Comparison of ENCODE assay signal across 8 cellular contexts in genomic region chr11:62573592-62574362, GRCh38. TPM values are rescaled to one million over a fixed set of nuclear protein-coding genes. Genes with fewer than 3 reads are reported as not detected.
DNase-seq lines count a peak whose midpoint lies in the region; ATAC-seq and TF ChIP-seq lines count a peak whose summit lies in the region.

Gene EEF1G, minus strand, starts transcription at chr11:62573891. Its CDS starts 49 bp downstream, at chr11:62573842.

- no peaks in the 10 kb centered on the region for H3K27me3 ChIP-seq in liver (ENCODE audit: control insufficient read depth in 4 of 4, insufficient read depth in 4 of 4, low read length in 3 of 4)

- H3K36me3 ChIP-seq in liver (ENCODE audit: control insufficient read depth in 4 of 4, insufficient read depth in 3 of 4, low read depth in 1 of 4, low read length in 3 of 4) = peaks cover 6 to 39% (median 29%) of the 10 kb centered on the region in 4 donors

- H3K4me3 ChIP-seq in liver (ENCODE audit: low read depth in 1 of 3, low read length in 3 of 3) = peak within 1 kb of the TSS; percentile 80 to 89 (median 82)

- TF ChIP-seq CTCF in C4-2B (conservative IDR thresholded peaks at IDR 0.05) (no peak), liver (IDR thresholded peaks at IDR 0.05; ENCODE audit: low read depth, low read length, missing input control) (no peak)

- H3K9me3 ChIP-seq in liver (ENCODE audit: control insufficient read depth in 4 of 4, low read length in 3 of 4) = no peaks in the 10 kb centered on the region

- peaks cover 6 to 33% (median 23%) of the 10 kb centered on the region in 4 donors for H3K4me1 ChIP-seq in liver (ENCODE audit: control insufficient read depth in 4 of 4, insufficient read depth in 4 of 4, low read length in 3 of 4)

- DNase-seq in NCI-H774 (lab: John Stamatoyannopoulos, UW) (peak; percentile 99), dermis blood vessel endothelial cell (peak; percentile 100)
- DNase-seq in activated CD4-positive, alpha-beta T cell treated with anti-CD3 and anti-CD28 coated beads, Interleukin-2, amount 50 U/mL, for 4 hours = peak; percentile 97
- DNase-seq in stimulated activated CD4-positive, alpha-beta T cell treated with anti-CD3 and anti-CD28 coated beads, Interleukin-4, amount 100 ng/mL, for 24 hours = peak; percentile 98

- peak; percentile 83 for ATAC-seq in GM19395 (IDR thresholded peaks at IDR 0.05; ENCODE audit: unreplicated experiment)
- ATAC-seq in HG03565 (IDR thresholded peaks at IDR 0.05; ENCODE audit: unreplicated experiment) = peak; percentile 85

- WGBS in liver = under 1% methylated on average over 46 of the region's 46 CpGs

- peak within 1 kb of the TSS; percentile 85 to 98 for H3K9ac ChIP-seq in liver (ENCODE audit: low read depth in 1 of 2, low read length in 2 of 2)

- peak; percentile 50 for TF ChIP-seq RAD21 in liver (IDR thresholded peaks at IDR 0.05)

- H3K27ac ChIP-seq in C4-2B = peak within 1 kb of the TSS; percentile 90
- peak within 1 kb of the TSS; percentile 95 to 96 for H3K27ac ChIP-seq in liver (ENCODE audit: low read depth in 1 of 2, low read length in 2 of 2)

TF ChIP-seq in liver, 16 proteins besides CTCF, POLR2A, EP300 and RAD21:
- peak; percentile 97 for TF ChIP-seq YY1 (IDR thresholded peaks at IDR 0.05)
- peak; percentile 70 for TF ChIP-seq FOXA1 (IDR thresholded peaks at IDR 0.05)
- TF ChIP-seq JUND (IDR thresholded peaks at IDR 0.05) = peak in 1 of 2 donors; percentile 49
- TF ChIP-seq ZBTB33 (IDR thresholded peaks at IDR 0.05) = peak; percentile 98
- peak; percentile 61 for TF ChIP-seq NR2F2 (IDR thresholded peaks at IDR 0.05)
- peak; percentile 9 for TF ChIP-seq FOXA2 (IDR thresholded peaks at IDR 0.05)
- TF ChIP-seq EGR1 (IDR thresholded peaks at IDR 0.05; ENCODE audit: low read depth in 2 of 2) = peak in 1 of 2 donors; percentile 87
- peak; percentile 82 for TF ChIP-seq SP1 (IDR thresholded peaks at IDR 0.05)
- no peak for TF ChIP-seq ATF3 (IDR thresholded peaks at IDR 0.05)
- no peak for TF ChIP-seq HNF4G (IDR thresholded peaks at IDR 0.05)
- peak; percentile 79 for TF ChIP-seq REST (IDR thresholded peaks at IDR 0.05)
- peak in 1 of 2 donors; percentile 57 for TF ChIP-seq HNF4A (conservative IDR thresholded peaks at IDR 0.05)
- TF ChIP-seq RXRA (IDR thresholded peaks at IDR 0.05) = peak; percentile 25 to 74
- TF ChIP-seq TAF1 (conservative IDR thresholded peaks at IDR 0.05) = peak; percentile 87
- peak; percentile 30 to 87 for TF ChIP-seq GABPA (IDR thresholded peaks at IDR 0.05 in 1 of 2, conservative IDR thresholded peaks at IDR 0.05 in 1 of 2)
- peak; percentile 93 for TF ChIP-seq MAX (IDR thresholded peaks at IDR 0.05)

RNA-seq across cellular contexts. Expression of gene EEF1G, which starts in this region (rescaled TPM):
- total RNA-seq in dermis blood vessel endothelial cell (1,345 and 1,561 TPM in 2 replicates), liver (100 to 1,000 TPM; 373 to 640 TPM)
- polyA plus RNA-seq in liver = 100 to 1,000 TPM; 251 to 566 TPM

Comparison
In these comparisons a context has a peak if more than half of its experiments do, and no peak if none do; other contexts are left out.
1. Peak in every context shown above with its lines: DNase-seq, ATAC-seq, H3K4me3 ChIP-seq and H3K27ac ChIP-seq.